Comparison of ENCODE assay signal across 11 cellular contexts in the genomic region with DNA sequence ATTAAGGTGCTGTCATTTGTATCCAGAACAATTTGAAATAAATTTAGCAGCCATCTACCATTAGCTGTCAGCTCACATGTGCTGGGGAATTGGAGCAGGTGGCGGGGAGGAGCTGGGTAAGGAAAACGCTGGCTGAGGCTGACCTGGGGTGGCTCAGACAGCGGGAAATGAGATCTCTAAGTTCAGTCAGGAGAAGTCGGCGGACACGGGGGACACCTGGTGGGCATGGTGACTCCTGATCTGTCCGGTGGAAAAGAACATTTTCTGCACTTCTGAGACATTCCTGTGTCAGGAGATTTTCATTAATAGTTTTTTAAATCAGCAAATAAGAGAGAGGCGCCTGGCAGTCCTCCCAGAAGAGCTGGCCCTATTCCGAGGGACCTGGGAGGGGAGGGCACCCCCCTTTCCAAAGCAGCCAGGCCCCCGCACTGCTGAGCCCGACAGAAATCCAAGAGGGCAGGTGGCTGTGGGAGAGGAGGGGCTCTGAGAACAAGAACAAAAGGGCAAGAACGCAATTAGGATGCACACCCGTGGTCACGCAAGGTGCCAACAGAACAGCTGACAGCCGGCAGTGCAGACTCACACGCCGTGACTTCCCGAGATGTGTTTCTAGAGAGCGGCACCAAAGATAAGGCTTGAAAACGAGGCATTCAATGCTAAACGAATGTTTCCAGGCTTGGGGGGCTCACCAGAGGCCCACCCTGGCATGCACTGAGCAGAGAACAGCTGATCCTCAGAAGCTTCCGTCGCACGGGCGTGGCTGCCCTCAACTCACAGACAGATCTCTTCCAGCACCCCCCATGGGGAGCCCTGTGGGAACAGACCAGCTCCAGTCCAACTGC. TPM values are rescaled to one million over a fixed set of nuclear protein-coding genes. Genes with fewer than 3 reads are reported as not detected.
DNase-seq lines count a peak whose midpoint lies in the region; ATAC-seq and TF ChIP-seq lines count a peak whose summit lies in the region.
"Had no signal": no experiment of that assay in that cellular context is flagged by ENCODE, and none has a peak within 500 bp of the region (broad histone marks: within the 10 kb centered on the region; RNA-seq: fewer than 3 reads in every experiment).

No MANE protein-coding gene starts in this region.

- H3K36me3 ChIP-seq in heart right ventricle = peaks cover 0 to 55% (median 13%) of the 10 kb centered on the region in 9 donors
- H3K36me3 ChIP-seq in CD4-positive, alpha-beta memory T cell (ENCODE audit: insufficient read depth, low read length) = peaks cover 5% of the 10 kb centered on the region

- H3K4me3 ChIP-seq in heart right ventricle = no peak overlapping the region
- H3K4me3 ChIP-seq in CD4-positive, alpha-beta memory T cell (ENCODE audit: low read length in 2 of 2) = no peak overlapping the region

- no peaks in the 10 kb centered on the region for H3K27me3 ChIP-seq in heart right ventricle
- no peaks in the 10 kb centered on the region for H3K27me3 ChIP-seq in CD4-positive, alpha-beta memory T cell (ENCODE audit: insufficient read depth, low read length)

- no peak overlapping the region for H3K4me3 Mint-ChIP-seq in CD4-positive, alpha-beta memory T cell

- H3K27me3 Mint-ChIP-seq in CD4-positive, alpha-beta memory T cell = no peaks in the 10 kb centered on the region

- TF ChIP-seq CTCF in heart right ventricle (IDR thresholded peaks at IDR 0.05) = peak in 1 of 9 donors; percentile 17

- H3K9me3 Mint-ChIP-seq in CD4-positive, alpha-beta memory T cell = peaks cover 0 to 15% (median 13%) of the 10 kb centered on the region in 8 donors

- peaks cover 0 to 16% (median 11%) of the 10 kb centered on the region in 9 donors for H3K4me1 ChIP-seq in heart right ventricle
- no peaks in the 10 kb centered on the region for H3K4me1 ChIP-seq in CD4-positive, alpha-beta memory T cell (ENCODE audit: insufficient read depth, low read length)

- H3K9me3 ChIP-seq in heart right ventricle = peaks cover 0 to 16% (median 12%) of the 10 kb centered on the region in 11 donors
- H3K9me3 ChIP-seq in CD4-positive, alpha-beta memory T cell (ENCODE audit: control insufficient read depth in 1 of 2, low read length in 2 of 2) = peaks cover 0 to 4% of the 10 kb centered on the region in 2 donors

- 58 to 68% methylated on average over 25 of the region's 25 CpGs for WGBS in heart right ventricle, 2 donors

- H3K36me3 Mint-ChIP-seq in CD4-positive, alpha-beta memory T cell = peaks cover 57 to 64% of the 10 kb centered on the region in 2 donors

- ATAC-seq in heart right ventricle (peak; percentile 38 to 80 (median 69)), GM21619 (IDR thresholded peaks at IDR 0.05; ENCODE audit: unreplicated experiment) (no peak)

- DNase-seq in NCI-H1092 (lab: John Stamatoyannopoulos, UW) (peak; percentile 71), NCI-H345 (lab: John Stamatoyannopoulos, UW) (peak; percentile 83), heart right ventricle (no peak), putamen (ENCODE audit: low spot score) (peak; percentile 69), CD1c-positive myeloid dendritic cell (ENCODE audit: extremely low spot score) (no peak)
- no peak for DNase-seq in CD4-positive, alpha-beta memory T cell
- no peak for DNase-seq in NK-92 treated with Interleukin-12 subunit alpha and Interleukin-12 subunit beta, amount 100 ng/mL, for 24 hours (lab: John Stamatoyannopoulos, UW)
- DNase-seq: NCI-H2227 treated with DMSO at 0.1 percent for 48 hours, T-helper 1 cell had no signal

- H3K27ac ChIP-seq in heart right ventricle = no peak overlapping the region
- H3K27ac ChIP-seq in CD4-positive, alpha-beta memory T cell (ENCODE audit: low read depth, low read length) = no peak overlapping the region
- H3K27ac ChIP-seq: HL-60 had no signal

- POLR2A ChIA-PET in CD4-positive, alpha-beta memory T cell (lab: Charles Lee; ENCODE audit: partially characterized antibody) = no interaction called here

- CTCF ChIA-PET in CD4-positive, alpha-beta memory T cell (lab: Charles Lee; ENCODE audit: partially characterized antibody) = interaction anchor here (0.6 kb wide), 1 partner anchor 1259 kb away, joined by 3 read pairs; no protein-coding TSS in a partner anchor

- H3K27ac Mint-ChIP-seq in CD4-positive, alpha-beta memory T cell = no peak overlapping the region

- intact Hi-C loops in heart right ventricle (cut with DNase I) = no loop called here
- intact Hi-C loops in CD4-positive, alpha-beta memory T cell (cut with micrococcal nuclease) = no loop called here

- H3K4me1 Mint-ChIP-seq in CD4-positive, alpha-beta memory T cell = peaks cover 0 to 6% (median under 1%) of the 10 kb centered on the region in 4 donors

RNA-seq across cellular contexts. Expression of a gene that starts 26.4 kb away (rescaled TPM):
- total RNA-seq in heart right ventricle = 10 to 100 TPM; 21.4 to 31.0 (median 23.5) TPM
- polyA plus RNA-seq in heart right ventricle = 10 to 100 TPM; 28.4 to 32.3 TPM
- total RNA-seq in CD4-positive, alpha-beta memory T cell = 10 to 100 TPM; 26.0 to 26.4 TPM
- polyA plus RNA-seq in CD4-positive, alpha-beta memory T cell = 10 to 100 TPM; 15.7 to 21.3 TPM

RNA-seq across cellular contexts. Expression of a gene that starts 39.4 kb away (rescaled TPM):
- total RNA-seq in heart right ventricle = 10 to 100 TPM in 2 of 10 donors, 1 to 10 TPM in 8; 4.1 to 12.9 (median 6.4) TPM
- polyA plus RNA-seq in heart right ventricle = 10 to 100 TPM in 1 of 2 donors, 1 to 10 TPM in 1; 3.8 to 56.5 TPM
- 10 to 100 TPM; 30.7 to 34.8 TPM for total RNA-seq in CD4-positive, alpha-beta memory T cell
- polyA plus RNA-seq in CD4-positive, alpha-beta memory T cell = 10 to 100 TPM; 12.7 to 18.2 TPM

Comparison
In these comparisons a context has a peak if more than half of its experiments do, and no peak if none do; other contexts are left out.
1. DNase-seq: peak in NCI-H1092 (single experiment), NCI-H345 (single experiment) and putamen (single experiment); none in heart right ventricle (0 of 2), CD4-positive, alpha-beta memory T cell (0 of 5), CD1c-positive myeloid dendritic cell (single experiment) and NK-92 treated with Interleukin-12 subunit alpha and Interleukin-12 subunit beta, amount 100 ng/mL, for 24 hours (single experiment).